Comparison of ENCODE assay signal across 13 cellular contexts in the genomic region with DNA sequence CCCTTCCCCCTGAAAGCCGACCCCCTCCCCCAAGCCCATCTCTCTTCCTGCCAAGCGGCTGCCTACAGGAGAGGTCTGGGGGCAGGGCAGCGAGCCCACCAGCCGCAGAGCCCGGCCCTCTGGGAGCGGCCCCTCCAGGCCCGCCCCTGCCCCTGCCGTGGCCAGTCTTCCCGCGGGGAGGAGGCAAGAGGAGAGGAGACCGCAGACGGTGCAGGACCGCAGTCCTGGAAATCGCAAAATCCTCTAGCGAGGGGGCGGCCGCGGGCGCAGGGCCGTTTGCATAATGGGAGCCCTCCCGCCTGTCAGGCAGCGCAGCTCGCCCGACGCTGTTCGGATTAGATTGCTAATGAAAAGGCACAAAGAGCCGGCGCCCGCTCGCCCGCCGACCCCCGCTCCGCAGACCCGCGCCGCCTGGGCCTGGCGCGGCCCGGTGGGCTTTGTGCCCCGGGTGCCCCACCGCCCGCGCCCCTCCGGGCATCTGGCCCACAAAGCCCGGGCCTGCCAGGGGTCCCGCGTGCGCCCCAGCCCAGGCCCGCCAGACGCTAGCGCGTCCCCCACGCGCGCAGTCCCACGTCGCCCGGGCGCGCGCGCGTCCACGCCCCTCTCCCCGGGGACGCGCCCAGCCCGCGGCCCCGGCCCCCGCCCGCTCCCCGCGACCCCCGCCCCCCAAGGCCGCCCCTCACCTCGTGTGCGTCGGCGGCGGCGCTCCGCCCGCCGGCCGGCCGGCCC. TPM values are rescaled to one million over a fixed set of nuclear protein-coding genes. Genes with fewer than 3 reads are reported as not detected.
DNase-seq lines count a peak whose midpoint lies in the region; ATAC-seq and TF ChIP-seq lines count a peak whose summit lies in the region.
"Not testable (repeated sequence)": the region's sequence is repeated elsewhere in the genome, so short reads cannot be mapped to it uniquely, and the experiment has no call there.
"Had no signal": no experiment of that assay in that cellular context is flagged by ENCODE, and none has a peak within 500 bp of the region (broad histone marks: within the 10 kb centered on the region; RNA-seq: fewer than 3 reads in every experiment).

No MANE protein-coding gene starts in this region.

- not testable (repeated sequence) for H3K27me3 Mint-ChIP-seq in activated naive CD8-positive, alpha-beta T cell treated with anti-CD3 and anti-CD28 coated beads, Interleukin-2, amount 10 ng/mL, durations not matched to agents 7 days and 5 days

- not testable (repeated sequence) for TF ChIP-seq CTCF in RWPE2 (IDR thresholded peaks at IDR 0.05; ENCODE audit: poor library complexity, severe bottlenecking); lung (IDR thresholded peaks at IDR 0.05; ENCODE audit: control extremely low read depth, extremely low read depth)

- not testable (repeated sequence) for H3K27me3 ChIP-seq in RWPE2 (ENCODE audit: insufficient read depth, poor library complexity, severe bottlenecking); lung (ENCODE audit: control insufficient read depth, insufficient read depth)

- ATAC-seq in GM19023 (IDR thresholded peaks at IDR 0.05; ENCODE audit: unreplicated experiment) = peak; percentile 32
- peak; percentile 56 for ATAC-seq in GM21515 (IDR thresholded peaks at IDR 0.05; ENCODE audit: unreplicated experiment)
- ATAC-seq in HG02798 (IDR thresholded peaks at IDR 0.05; ENCODE audit: poor library complexity, unreplicated experiment) = peak; percentile 34
- peak; percentile 26 for ATAC-seq in HG03196 (IDR thresholded peaks at IDR 0.05; ENCODE audit: unreplicated experiment)
- peak; percentile 17; the same call in 1 of the 3 replicates for ATAC-seq in RWPE2 (ENCODE audit: low read depth)
- ATAC-seq in activated naive CD8-positive, alpha-beta T cell treated with anti-CD3 and anti-CD28 coated beads, Interleukin-2, amount 10 ng/mL, durations not matched to agents 7 days and 5 days (ENCODE audit: low read depth) = peak; percentile 37
- ATAC-seq in lung (ENCODE audit: insufficient read depth, low FRiP score) = peak; percentile 38

- WGBS in lung, 2 donors = no CpG with 5 or more reads among the region's 88 CpGs

- H3K36me3 Mint-ChIP-seq in activated naive CD8-positive, alpha-beta T cell treated with anti-CD3 and anti-CD28 coated beads, Interleukin-2, amount 10 ng/mL, durations not matched to agents 7 days and 5 days = not testable (repeated sequence)

- POLR2A ChIA-PET in activated naive CD8-positive, alpha-beta T cell treated with anti-CD3 and anti-CD28 coated beads, Interleukin-2, amount 10 ng/mL, durations not matched to agents 7 days and 5 days (lab: Charles Lee) = not testable (repeated sequence)

- not testable (repeated sequence) for DNase-seq in RWPE2 (ENCODE audit: low spot score); activated naive CD8-positive, alpha-beta T cell treated with anti-CD3 and anti-CD28 coated beads, Interleukin-2, amount 10 ng/mL, durations not matched to agents 7 days and 5 days; lung (ENCODE audit: low spot score)

- not testable (repeated sequence) for H3K36me3 ChIP-seq in RWPE2 (ENCODE audit: low read depth); lung (ENCODE audit: control insufficient read depth in 2 of 2, insufficient read depth in 2 of 2, low read length in 2 of 2)

- H3K9me3 ChIP-seq in RWPE2 (ENCODE audit: severe bottlenecking); lung (ENCODE audit: control insufficient read depth in 2 of 2, insufficient read depth in 1 of 2, low read length in 1 of 2): not testable (repeated sequence)

- not testable (repeated sequence) for H3K27ac Mint-ChIP-seq in activated naive CD8-positive, alpha-beta T cell treated with anti-CD3 and anti-CD28 coated beads, Interleukin-2, amount 10 ng/mL, durations not matched to agents 7 days and 5 days

- not testable (repeated sequence) for H3K27ac ChIP-seq in RWPE2 (ENCODE audit: poor library complexity, severe bottlenecking); lung (ENCODE audit: low read depth in 1 of 2, low read length in 1 of 2)

- not testable (repeated sequence) for H3K4me1 Mint-ChIP-seq in activated naive CD8-positive, alpha-beta T cell treated with anti-CD3 and anti-CD28 coated beads, Interleukin-2, amount 10 ng/mL, durations not matched to agents 7 days and 5 days

- not testable (repeated sequence) for H3K9me3 Mint-ChIP-seq in activated naive CD8-positive, alpha-beta T cell treated with anti-CD3 and anti-CD28 coated beads, Interleukin-2, amount 10 ng/mL, durations not matched to agents 7 days and 5 days

- H3K4me1 ChIP-seq in RWPE2 (ENCODE audit: insufficient read depth, poor library complexity, severe bottlenecking); lung (ENCODE audit: control insufficient read depth in 2 of 2, insufficient read depth in 2 of 2, low read length in 2 of 2): not testable (repeated sequence)

- not testable (repeated sequence) for H3K4me3 Mint-ChIP-seq in activated naive CD8-positive, alpha-beta T cell treated with anti-CD3 and anti-CD28 coated beads, Interleukin-2, amount 10 ng/mL, durations not matched to agents 7 days and 5 days

- not testable (repeated sequence) for H3K4me3 ChIP-seq in RWPE2 (ENCODE audit: severe bottlenecking); lung

RNA-seq across cellular contexts. Expression of a gene that starts 34.5 kb away (rescaled TPM):
- total RNA-seq in activated naive CD8-positive, alpha-beta T cell treated with anti-CD3 and anti-CD28 coated beads, Interleukin-2, amount 10 ng/mL, durations not matched to agents 7 days and 5 days = 1 to 10 TPM; 3.2 to 3.7 TPM
- total RNA-seq in lung = 1 to 10 TPM in 1 of 2 donors, under 1 TPM in 1; 0.11 to 1.3 TPM
- polyA plus RNA-seq in lung = under 1 TPM; 0.10 TPM
- total RNA-seq: Caco-2 had no signal

RNA-seq across cellular contexts. Expression of a gene that starts 49.7 kb away (rescaled TPM):
- 1 to 10 TPM; 4.4 to 5.2 TPM for total RNA-seq in activated naive CD8-positive, alpha-beta T cell treated with anti-CD3 and anti-CD28 coated beads, Interleukin-2, amount 10 ng/mL, durations not matched to agents 7 days and 5 days
- 1 to 10 TPM in 1 of 2 donors, not detected in 1; 8.1 TPM for total RNA-seq in lung
- polyA plus RNA-seq in lung = 1 to 10 TPM; 1.3 to 1.8 TPM

RNA-seq across cellular contexts. Expression of a gene that starts 59.3 kb away (rescaled TPM):
- total RNA-seq in activated naive CD8-positive, alpha-beta T cell treated with anti-CD3 and anti-CD28 coated beads, Interleukin-2, amount 10 ng/mL, durations not matched to agents 7 days and 5 days = not detected
- total RNA-seq in lung = 1 to 10 TPM in 1 of 2 donors, under 1 TPM in 1; 0.40 to 2.1 TPM
- polyA plus RNA-seq in lung = 10 to 100 TPM in 1 of 2 donors, under 1 TPM in 1; 0.24 to 10.5 TPM
- total RNA-seq: adrenal gland, Caco-2, epithelial cell of proximal tubule, frontal cortex, mesothelial cell of epicardium, temporal lobe had no signal
